ENCODE assay signal across 25 cellular contexts in the genomic region with DNA sequence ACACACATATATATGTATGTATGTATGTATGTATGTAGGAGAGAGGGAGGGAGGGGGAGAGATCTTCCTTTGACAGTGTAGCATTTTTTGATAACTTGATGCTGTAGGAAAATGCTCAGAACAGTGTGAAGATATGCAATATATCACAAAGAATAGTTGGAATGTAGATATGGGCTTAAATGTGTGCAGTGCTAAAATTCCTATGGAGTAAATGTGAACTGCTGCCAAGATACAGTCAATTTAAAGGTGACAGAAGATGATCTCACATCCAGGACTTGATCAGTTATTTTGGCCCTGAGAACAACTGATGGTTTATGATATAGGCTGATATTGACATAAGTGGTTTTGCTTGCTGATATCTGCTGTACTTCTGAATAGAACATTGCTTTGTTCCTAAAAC.
A peak's percentile ranks its signal among the peaks of the same experiment; 100 is the strongest.
DNase-seq lines count a peak whose midpoint lies in the region; ATAC-seq, FAIRE-seq and TF ChIP-seq lines count a peak whose summit lies in the region.
"Had no signal": no experiment of that assay in that cellular context is flagged by ENCODE, and none has a peak within 500 bp of the region (broad histone marks: within the 10 kb centered on the region; RNA-seq: fewer than 3 reads in every experiment).

No MANE protein-coding gene starts in this region.

- peaks cover 73% of the 10 kb centered on the region for H3K4me1 Mint-ChIP-seq in brain

- H3K4me3 ChIP-seq in OCI-LY1 (ENCODE audit: low read depth, low read length, poor library complexity, severe bottlenecking) (no peak overlapping the region), subcutaneous abdominal adipose tissue (ENCODE audit: low read depth in 1 of 5, low read length in 5 of 5) (no peak overlapping the region)
- H3K4me3 ChIP-seq: A549; BLaER1 treated with 17β-estradiol and CSF1 and Interleukin-3, amounts not matched to agents 10 nM and 100 nM; SK-N-MC had no signal

- H3K9me3 ChIP-seq in OCI-LY1 (ENCODE audit: low read length) (no peaks in the 10 kb centered on the region), subcutaneous abdominal adipose tissue (ENCODE audit: control insufficient read depth in 5 of 5, low read length in 5 of 5) (no peaks in the 10 kb centered on the region)
- H3K9me3 ChIP-seq: A549 had no signal

- no peak overlapping the region for H3K4me2 ChIP-seq in OCI-LY1 (ENCODE audit: low read length)
- H3K4me2 ChIP-seq: BLaER1 treated with 17β-estradiol and CSF1 and Interleukin-3, amounts not matched to agents 10 nM and 100 nM had no signal

- no peak overlapping the region for H3K4me3 Mint-ChIP-seq in brain
- H3K4me3 Mint-ChIP-seq: CD4-positive, alpha-beta T cell had no signal

- ATAC-seq in HG03457 (IDR thresholded peaks at IDR 0.05; ENCODE audit: unreplicated experiment) = no peak
- no peak for ATAC-seq in HG02973 (IDR thresholded peaks at IDR 0.05; ENCODE audit: unreplicated experiment)
- ATAC-seq: A549 had no signal

- no peaks in the 10 kb centered on the region for H3K27me3 ChIP-seq in OCI-LY1 (ENCODE audit: insufficient read depth, low read length)
- no peaks in the 10 kb centered on the region for H3K27me3 ChIP-seq in subcutaneous abdominal adipose tissue (ENCODE audit: control insufficient read depth in 5 of 5, insufficient read depth in 4 of 5, low read length in 5 of 5)

- H3K36me3 Mint-ChIP-seq in brain = peaks cover 33% of the 10 kb centered on the region

- DNase-seq in HTR-8/SVneo (ENCODE audit: insufficient read length, low spot score) (no peak), T-helper 9 cell (no peak)
- DNase-seq: AML-193; CD4-positive, alpha-beta T cell; COR-L47; GOT3; HCEC 1CT; MV-4-11; NCI-H1105; NCI-H1436 treated with DMSO at 0.1 percent for 48 hours; NCI-H187 treated with DMSO at 0.1 percent for 48 hours; NCI-H2107; NCI-H524; NCI-H774; RPMI8226; SHP77 treated with DMSO at 0.1 percent for 48 hours had no signal

- peaks cover 2% of the 10 kb centered on the region for H3K27me3 Mint-ChIP-seq in brain
- H3K27me3 Mint-ChIP-seq: CD4-positive, alpha-beta T cell had no signal

- TF ChIP-seq CTCF in OCI-LY1 (IDR thresholded peaks at IDR 0.05; ENCODE audit: low read length) (no peak), brain (conservative IDR thresholded peaks at IDR 0.05) (no peak)

- H3K36me3 ChIP-seq in OCI-LY1 (ENCODE audit: insufficient read depth, low read length) (peaks cover 21% of the 10 kb centered on the region), subcutaneous abdominal adipose tissue (ENCODE audit: control insufficient read depth in 5 of 5, insufficient read depth in 5 of 5, low read length in 5 of 5) (peaks cover 8 to 14% (median 10%) of the 10 kb centered on the region in 5 donors)

- H3K9me3 Mint-ChIP-seq in brain = no peaks in the 10 kb centered on the region
- H3K9me3 Mint-ChIP-seq: CD4-positive, alpha-beta T cell had no signal

- H3K27ac ChIP-seq in OCI-LY1 (ENCODE audit: low read depth, low read length, poor library complexity, severe bottlenecking) (peak overlapping the region; percentile 23), subcutaneous abdominal adipose tissue (ENCODE audit: low read depth, low read length) (peak overlapping the region; percentile 90)
- H3K27ac ChIP-seq: BLaER1 treated with 17β-estradiol and CSF1 and Interleukin-3, amounts not matched to agents 10 nM and 100 nM; SK-N-MC had no signal

- no peak overlapping the region for H2AFZ ChIP-seq in OCI-LY1 (ENCODE audit: low read length)

- no peaks in the 10 kb centered on the region for H3K9me2 ChIP-seq in OCI-LY1 (ENCODE audit: low read depth, low read length)

- peak overlapping the region in 4 of 5 experiments; percentile 4 to 67 (median 30) for H3K27ac Mint-ChIP-seq in brain
- H3K27ac Mint-ChIP-seq: CD4-positive, alpha-beta T cell had no signal

- no peaks in the 10 kb centered on the region for H4K20me1 ChIP-seq in OCI-LY1 (ENCODE audit: insufficient read depth, low read length)
- H4K20me1 ChIP-seq: BLaER1 treated with 17β-estradiol and CSF1 and Interleukin-3, amounts not matched to agents 10 nM and 100 nM had no signal

- peaks cover 37% of the 10 kb centered on the region for H3K4me1 ChIP-seq in OCI-LY1 (ENCODE audit: insufficient read depth, low read length, severe bottlenecking)
- H3K4me1 ChIP-seq in subcutaneous abdominal adipose tissue (ENCODE audit: control insufficient read depth in 5 of 5, insufficient read depth in 5 of 5, low read length in 5 of 5) = peaks cover 5 to 30% (median 28%) of the 10 kb centered on the region in 5 donors

- H3F3A ChIP-seq in OCI-LY1 (ENCODE audit: insufficient read depth, low read length) = no peaks in the 10 kb centered on the region

- peak; percentile 98 for FAIRE-seq in HTR-8/SVneo (lab: Jason Lieb, UNC)
- FAIRE-seq: G401.6 had no signal

- no peaks in the 10 kb centered on the region for H3K79me2 ChIP-seq in OCI-LY1 (ENCODE audit: insufficient read depth, low read length)

- H3K9ac ChIP-seq in OCI-LY1 (ENCODE audit: low read length) = no peak overlapping the region
- H3K9ac ChIP-seq in subcutaneous abdominal adipose tissue (ENCODE audit: low read length in 5 of 5) = peak overlapping the region in 1 of 5 donors; percentile 34
- H3K9ac ChIP-seq: BLaER1 treated with 17β-estradiol and CSF1 and Interleukin-3, amounts not matched to agents 10 nM and 100 nM had no signal
